In genomic region chr4:100208459-100208858, GRCh38 we compare ENCODE assay signal across 16 cellular contexts. TPM values are rescaled to one million over a fixed set of nuclear protein-coding genes. Genes with fewer than 3 reads are reported as not detected.
DNase-seq lines count a peak whose midpoint lies in the region; ATAC-seq, FAIRE-seq and TF ChIP-seq lines count a peak whose summit lies in the region.
"Had no signal": no experiment of that assay in that cellular context is flagged by ENCODE, and none has a peak within 500 bp of the region (broad histone marks: within the 10 kb centered on the region; RNA-seq: fewer than 3 reads in every experiment).

No MANE protein-coding gene starts in this region.

- H3K9ac ChIP-seq in kidney (ENCODE audit: low read length in 2 of 2): no peak overlapping the region

- peak; percentile 38 for DNase-seq in fibroblast of pulmonary artery (ENCODE audit: low read depth)
- DNase-seq in NCI-H1694 treated with DMSO at 0.1 percent for 48 hours (lab: John Stamatoyannopoulos, UW): no peak
- no peak for DNase-seq in iPS-NIHi7 (ENCODE audit: extremely low spot score)
- DNase-seq in kidney: no peak
- DNase-seq: CD4-positive, alpha-beta T cell; HCEC 1CT; NCI-H2107; sigmoid colon had no signal

- TF ChIP-seq CTCF in fibroblast of pulmonary artery (IDR thresholded peaks at IDR 0.05; ENCODE audit: low read length, missing control alignments): no peak
- TF ChIP-seq CTCF in kidney (IDR thresholded peaks at IDR 0.05; ENCODE audit: borderline replicate concordance, extremely low read depth, insufficient read depth): no peak

- no peaks in the 10 kb centered on the region for H3K36me3 ChIP-seq in kidney (ENCODE audit: control insufficient read depth in 1 of 2, insufficient read depth in 2 of 2, low read length in 2 of 2)
- H3K36me3 ChIP-seq: sigmoid colon had no signal

- ATAC-seq in GM18511 (IDR thresholded peaks at IDR 0.05; ENCODE audit: unreplicated experiment) (peak; percentile 10), GM21390 (IDR thresholded peaks at IDR 0.05; ENCODE audit: unreplicated experiment) (peak; percentile 6), HG03342 (IDR thresholded peaks at IDR 0.05; ENCODE audit: unreplicated experiment) (peak; percentile 8), GM18520 (IDR thresholded peaks at IDR 0.05; ENCODE audit: unreplicated experiment) (no peak)

- no peaks in the 10 kb centered on the region for H3K4me1 ChIP-seq in kidney (ENCODE audit: control insufficient read depth in 1 of 2, insufficient read depth in 1 of 2, low read depth in 1 of 2, low read length in 2 of 2)
- H3K4me1 ChIP-seq: sigmoid colon had no signal

- intact Hi-C loops in kidney (cut with DNase I): no loop called here

- H3K27ac ChIP-seq in kidney (ENCODE audit: low read depth in 2 of 2, low read length in 2 of 2): no peak overlapping the region
- H3K27ac ChIP-seq: hepatocyte, HL-60, sigmoid colon, VCaP had no signal

- no peak for FAIRE-seq in kidney (lab: Jason Lieb, UNC)

- H3K9me3 ChIP-seq in kidney (ENCODE audit: control insufficient read depth in 1 of 2, low read length in 2 of 2): no peaks in the 10 kb centered on the region
- H3K9me3 ChIP-seq: sigmoid colon had no signal

- H3K4me3 ChIP-seq in fibroblast of pulmonary artery (replicated peaks; ENCODE audit: low read depth, low read length) (no peak overlapping the region), kidney (ENCODE audit: low read length in 2 of 2) (no peak overlapping the region)
- H3K4me3 ChIP-seq: hepatocyte, sigmoid colon had no signal

RNA-seq across cellular contexts. Expression of gene DDIT4L, which starts 18.2 kb away (rescaled TPM):
- total RNA-seq in kidney: 6.1 TPM
- polyA plus RNA-seq in kidney (ENCODE audit: insufficient read depth, low read depth, low replicate concordance): 15.2 TPM
- total RNA-seq: CD4-positive, alpha-beta T cell had no signal
- polyA plus RNA-seq: neural cell had no signal
